In the genomic region with DNA sequence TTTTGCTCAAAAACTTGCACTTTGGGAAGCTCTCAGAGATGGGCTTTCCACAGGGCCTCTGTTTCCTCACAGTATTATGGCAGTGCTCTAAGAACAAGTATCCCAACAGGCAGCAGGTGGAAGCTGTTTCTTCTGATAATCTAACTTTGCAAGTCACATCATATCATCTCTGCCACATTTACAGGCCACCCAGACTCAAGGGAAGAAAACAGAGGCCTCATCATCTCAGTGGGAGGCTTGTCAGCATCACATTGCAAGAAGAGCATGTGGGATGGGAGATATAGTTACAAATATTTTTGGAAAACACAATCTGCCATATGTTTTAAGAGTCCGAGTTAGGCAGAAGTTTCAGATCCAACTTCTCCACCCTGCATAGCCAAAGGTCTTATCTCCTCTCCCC, we compare ENCODE assay signal across 27 cellular contexts.
"Had no signal": no experiment of that assay in that cellular context is flagged by ENCODE, and none has a peak within 500 bp of the region (broad histone marks: within the 10 kb centered on the region; RNA-seq: fewer than 3 reads in every experiment).

No MANE protein-coding gene starts in this region.

- H3K27ac ChIP-seq: left ventricle myocardium inferior, neural progenitor cell, neutrophil, parathyroid adenoma, right atrium auricular region, right lobe of liver, testis, thyroid gland, transverse colon, upper lobe of left lung, vagina had no signal

- ATAC-seq: natural killer cell; right lobe of liver; stimulated activated memory B cell treated with anti-CD40 and anti-IgM and Interleukin-4, amounts not matched to agents 10 μg/mL and 1 μg/mL and 100 μg/mL, for 72 hours; stimulated activated naive CD8-positive, alpha-beta T cell treated with anti-CD3 and anti-CD28 coated beads, Interleukin-15, amount 100 ng/mL, for 72 hours had no signal

- H2AFZ ChIP-seq: neural progenitor cell, parathyroid adenoma had no signal

- H3K4me3 ChIP-seq: left ventricle myocardium inferior, lung, neural progenitor cell, right atrium auricular region, right lobe of liver, smooth muscle cell, testis, thyroid gland, transverse colon, upper lobe of left lung, vagina had no signal

- H3K9me3 ChIP-seq: left ventricle myocardium inferior, neutrophil, right atrium auricular region, right lobe of liver, testis, thyroid gland, transverse colon, vagina had no signal

- DNase-seq: islet precursor cell; left ventricle myocardium inferior; mesendoderm; naive B cell; natural killer cell; nephron progenitor cell; occipital lobe; right lobe of liver; stimulated activated CD4-positive, alpha-beta T cell treated with anti-CD3 and anti-CD28 coated beads, Interleukin-1b, Interleukin-23, amount 100 ng/mL, for 48 hours; stimulated activated CD4-positive, alpha-beta T cell treated with anti-CD3 and anti-CD28 coated beads, Interleukin-2, amount 100 ng/mL, for 48 hours; stimulated activated CD4-positive, alpha-beta T cell treated with anti-CD3 and anti-CD28 coated beads, Interleukin-4, amount 100 ng/mL, for 4 hours; stimulated activated CD8-positive, alpha-beta memory T cell treated with anti-CD3 and anti-CD28 coated beads, Interleukin-4, amount 100 ng/mL, for 48 hours; stimulated activated naive CD4-positive, alpha-beta T cell treated with Interleukin-2 at 50 U/mL for 16 hours; stimulated activated naive CD8-positive, alpha-beta T cell treated with anti-CD3 and anti-CD28 coated beads, Interleukin-15, amount 100 ng/mL, for 72 hours; substantia nigra; testis; thyroid gland; transverse colon; upper lobe of left lung had no signal

- H3K4me2 ChIP-seq: neural progenitor cell, smooth muscle cell had no signal

- H3K79me2 ChIP-seq: parathyroid adenoma had no signal

- H3K36me3 ChIP-seq: left ventricle myocardium inferior, neural progenitor cell, neutrophil, right atrium auricular region, right lobe of liver, thyroid gland, transverse colon, upper lobe of left lung, vagina had no signal

- H3K4me1 ChIP-seq: neural progenitor cell, parathyroid adenoma, right atrium auricular region, right lobe of liver, testis, thyroid gland, transverse colon, vagina had no signal

- H3K9ac ChIP-seq: neural progenitor cell, parathyroid adenoma had no signal

- H3K27me3 ChIP-seq: neutrophil, right atrium auricular region, right lobe of liver, testis, thyroid gland, transverse colon, upper lobe of left lung, vagina had no signal
